ENCODE assay signal across 20 cellular contexts in the genomic region with DNA sequence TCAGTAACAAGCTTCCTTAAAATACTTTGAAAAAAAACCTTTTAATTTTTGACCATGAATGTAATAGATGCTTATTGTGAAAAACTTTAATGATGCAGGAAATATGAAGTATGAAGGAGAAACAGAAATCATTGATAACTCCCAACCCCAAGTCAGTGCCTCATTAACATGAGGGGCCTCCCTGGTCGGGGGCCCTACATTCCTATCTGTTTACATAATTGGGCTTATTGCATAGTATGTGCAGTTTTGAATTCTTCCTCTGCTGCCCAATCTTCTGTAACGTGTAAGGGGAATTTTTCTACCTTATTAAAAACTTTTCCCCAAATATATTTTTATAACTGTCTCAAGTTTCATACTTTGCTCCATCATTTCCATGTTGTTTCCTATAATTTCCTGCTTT. TPM values are rescaled to one million over a fixed set of nuclear protein-coding genes. Genes with fewer than 3 reads are reported as not detected.
DNase-seq lines count a peak whose midpoint lies in the region; ATAC-seq, FAIRE-seq and TF ChIP-seq lines count a peak whose summit lies in the region.
"Had no signal": no experiment of that assay in that cellular context is flagged by ENCODE, and none has a peak within 500 bp of the region (broad histone marks: within the 10 kb centered on the region; RNA-seq: fewer than 3 reads in every experiment).

No MANE protein-coding gene starts in this region.

- H3K79me2 ChIP-seq in ACC112 (ENCODE audit: control insufficient read depth, insufficient read depth, low read length, unreplicated experiment): no peaks in the 10 kb centered on the region

- DNase-seq in RWPE2 (ENCODE audit: low spot score) (no peak), dermis blood vessel endothelial cell (peak; percentile 41), mesothelial cell of epicardium (ENCODE audit: low spot score in 2 of 2, unreplicated experiment in 2 of 2) (no peak), GM10248 (ENCODE audit: extremely low spot score) (no peak), GM12892 (ENCODE audit: insufficient read length) (no peak)
- DNase-seq: activated CD4-positive, alpha-beta T cell treated with anti-CD3 and anti-CD28 coated beads for 48 hours; body of pancreas; gastrocnemius medialis; NCI-H1436; NCI-H69; Right ventricle myocardium superior had no signal

- no peak overlapping the region for H2AFZ ChIP-seq in ACC112 (ENCODE audit: low read length, unreplicated experiment)

- 0 out of 3 replicates have a peak, but pooled peaks have one; percentile 28 for ATAC-seq in RWPE2 (ENCODE audit: low read depth)
- no peak for ATAC-seq in GM21529 (IDR thresholded peaks at IDR 0.05; ENCODE audit: unreplicated experiment)
- ATAC-seq in HG03439 (IDR thresholded peaks at IDR 0.05; ENCODE audit: unreplicated experiment): no peak
- ATAC-seq: body of pancreas, gastrocnemius medialis had no signal

- H3K36me3 ChIP-seq in ACC112 (ENCODE audit: insufficient read depth, low read length): no peaks in the 10 kb centered on the region
- peaks cover 6% of the 10 kb centered on the region for H3K36me3 ChIP-seq in RWPE2 (ENCODE audit: low read depth)

- no peak for TF ChIP-seq POLR2A in GM12892 (IDR thresholded peaks at IDR 0.05; ENCODE audit: low read depth, low read length)

- H3K4me1 Mint-ChIP-seq in mesothelial cell of epicardium: peaks cover 61% of the 10 kb centered on the region

- H3K36me3 Mint-ChIP-seq in mesothelial cell of epicardium: peaks cover 1% of the 10 kb centered on the region

- TF ChIP-seq CTCF in RWPE2 (IDR thresholded peaks at IDR 0.05; ENCODE audit: poor library complexity, severe bottlenecking) (no peak), mesothelial cell of epicardium (IDR thresholded peaks at IDR 0.05; ENCODE audit: unreplicated experiment) (no peak), GM10248 (IDR thresholded peaks at IDR 0.05; ENCODE audit: control extremely low read depth, extremely low read depth, low read depth, missing control alignments) (no peak)

- CTCF ChIA-PET in GM10248 (lab: Yijun Ruan, JAX): interaction anchor here (1.2 to 7.0 kb wide), 10 partner anchors 8 to 270 kb away, joined by 3 to 120 read pairs (median 12); a partner anchor contains a TSS

- H3K27me3 ChIP-seq in ACC112 (ENCODE audit: insufficient read depth, low read length) (no peaks in the 10 kb centered on the region), RWPE2 (ENCODE audit: insufficient read depth, poor library complexity, severe bottlenecking) (no peaks in the 10 kb centered on the region)
- H3K27me3 ChIP-seq: BLaER1 treated with 17β-estradiol and CSF1 and Interleukin-3, amounts not matched to agents 10 nM and 100 nM; body of pancreas; gastrocnemius medialis had no signal

- H3K4me3 ChIP-seq in ACC112 (ENCODE audit: low read depth, low read length) (peak overlapping the region; percentile 36; the same call in 1 of the 2 replicates), RWPE2 (ENCODE audit: severe bottlenecking) (no peak overlapping the region)
- H3K4me3 ChIP-seq: BLaER1 treated with 17β-estradiol and CSF1 and Interleukin-3, amounts not matched to agents 10 nM and 100 nM; body of pancreas; gastrocnemius medialis had no signal

- no peak overlapping the region for H3K4me3 Mint-ChIP-seq in mesothelial cell of epicardium
- H3K4me3 Mint-ChIP-seq: activated naive CD8-positive, alpha-beta T cell; IgD-negative memory B cell; neural crest cell had no signal

- FAIRE-seq in GM12892 (lab: Jason Lieb, UNC): no peak
- FAIRE-seq: A204.1 had no signal

- H3K9me3 Mint-ChIP-seq in mesothelial cell of epicardium: no peaks in the 10 kb centered on the region
- H3K9me3 Mint-ChIP-seq: IgD-negative memory B cell, neural crest cell had no signal

- POLR2A ChIA-PET in GM10248 (lab: Yijun Ruan, JAX): no interaction called here

- H3K4me1 ChIP-seq in ACC112 (ENCODE audit: control insufficient read depth, insufficient read depth, low read length, unreplicated experiment): peaks cover 21% of the 10 kb centered on the region
- peaks cover 29% of the 10 kb centered on the region for H3K4me1 ChIP-seq in RWPE2 (ENCODE audit: insufficient read depth, poor library complexity, severe bottlenecking)

- no peaks in the 10 kb centered on the region for H3K9me3 ChIP-seq in RWPE2 (ENCODE audit: severe bottlenecking)
- H3K9me3 ChIP-seq: BLaER1 treated with 17β-estradiol and CSF1 and Interleukin-3, amounts not matched to agents 10 nM and 100 nM; body of pancreas; gastrocnemius medialis had no signal

- H3K27ac Mint-ChIP-seq in mesothelial cell of epicardium: peak overlapping the region; percentile 93
- H3K27ac Mint-ChIP-seq: activated naive CD8-positive, alpha-beta T cell; IgD-negative memory B cell had no signal

- H3K27me3 Mint-ChIP-seq in mesothelial cell of epicardium (ENCODE audit: low read depth): no peaks in the 10 kb centered on the region
- H3K27me3 Mint-ChIP-seq: activated naive CD8-positive, alpha-beta T cell; IgD-negative memory B cell had no signal

- H3K27ac ChIP-seq in ACC112 (ENCODE audit: low read depth, low read length) (no peak overlapping the region), RWPE2 (ENCODE audit: poor library complexity, severe bottlenecking) (peak overlapping the region; percentile 69)
- H3K27ac ChIP-seq: BLaER1 treated with 17β-estradiol and CSF1 and Interleukin-3, amounts not matched to agents 10 nM and 100 nM; body of pancreas; epithelial cell of prostate; gastrocnemius medialis had no signal

RNA-seq across cellular contexts. Expression of gene WDR25, which starts 9.8 kb away (rescaled TPM):
- total RNA-seq in dermis blood vessel endothelial cell (27.8 and 29.3 TPM in 2 replicates), mesothelial cell of epicardium (12.7 to 13.8 TPM (median 12.9 TPM) in 3 replicates)
- polyA plus RNA-seq in GM12892 (2012; ENCODE audit: missing spikeins): 2.6 TPM
